Comparison of ENCODE assay signal across 7 cellular contexts in the genomic region with DNA sequence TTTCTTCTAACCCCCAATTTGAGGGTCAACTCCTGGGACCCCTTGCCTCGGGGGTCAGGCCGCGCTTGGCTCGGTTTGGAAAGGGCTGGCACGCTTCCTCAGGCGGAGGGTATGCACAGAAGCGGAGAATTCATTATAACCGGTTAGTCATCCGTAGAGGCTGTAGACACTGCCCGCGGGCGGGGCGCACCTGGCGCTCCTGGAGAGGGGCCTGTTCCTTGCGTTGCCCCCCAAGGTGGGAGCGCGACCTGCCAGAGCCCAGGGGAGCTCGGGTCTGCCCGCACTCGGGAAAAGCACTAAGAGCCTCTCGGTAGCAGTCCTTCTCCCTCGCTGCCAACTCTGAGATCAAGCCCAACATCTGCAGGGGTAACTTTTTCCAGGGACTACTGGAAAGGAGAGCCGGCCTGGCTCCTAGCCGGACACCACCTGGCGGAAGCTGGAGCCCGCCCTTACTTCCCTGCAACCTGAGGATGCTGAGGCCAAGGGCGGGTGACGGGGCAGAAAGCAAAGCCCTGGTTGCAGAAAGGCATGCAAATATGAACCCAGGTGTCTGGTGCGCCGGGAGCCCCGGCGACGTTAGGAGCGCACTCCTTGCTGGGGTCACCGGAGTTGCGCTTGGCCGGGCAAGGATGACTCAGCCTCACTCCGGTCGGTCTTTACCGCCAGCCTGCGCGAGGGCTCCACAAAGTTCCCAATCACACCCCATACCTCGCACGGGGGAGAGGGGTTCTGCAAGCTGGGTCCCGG. TPM values are rescaled to one million over a fixed set of nuclear protein-coding genes. Genes with fewer than 3 reads are reported as not detected.
DNase-seq lines count a peak whose midpoint lies in the region; ATAC-seq and TF ChIP-seq lines count a peak whose summit lies in the region.

No MANE protein-coding gene starts in this region.

- ATAC-seq in GM19351 (IDR thresholded peaks at IDR 0.05; ENCODE audit: unreplicated experiment) (peak; percentile 84), HG03575 (IDR thresholded peaks at IDR 0.05; ENCODE audit: extremely low read depth, insufficient number of reproducible peaks, low FRiP score, unreplicated experiment) (peak; percentile 85)

- DNase-seq in epithelial cell of proximal tubule (ENCODE audit: low read depth) (no peak), renal cortical epithelial cell (ENCODE audit: low read depth) (peak; percentile 53), OCI-M1 (lab: John Stamatoyannopoulos, UW) (no peak), activated gamma-delta T cell (lab: John Stamatoyannopoulos, UW) (no peak)
- no peak for DNase-seq in stimulated activated CD4-positive, alpha-beta T cell treated with anti-CD3 and anti-CD28 coated beads, Interleukin-1b, Interleukin-23, amount 100 ng/mL, for 48 hours

- H3K4me3 ChIP-seq in epithelial cell of proximal tubule (ENCODE audit: low read depth, low read length) = peak overlapping the region; percentile 71

- peak; percentile 39 for TF ChIP-seq CTCF in epithelial cell of proximal tubule (conservative IDR thresholded peaks at IDR 0.05; ENCODE audit: low read depth, low read length)

RNA-seq across cellular contexts. Expression of a gene that starts 1.5 kb away (rescaled TPM):
- total RNA-seq in epithelial cell of proximal tubule = 0.14 and 1.3 TPM in 2 replicates
- 1.4 and 3.2 TPM in 2 replicates for total RNA-seq in renal cortical epithelial cell
